8 cellular contexts compared by ENCODE assay signal in genomic region chr10:97648557-97649404, GRCh38. TPM values are rescaled to one million over a fixed set of nuclear protein-coding genes. Genes with fewer than 3 reads are reported as not detected.
DNase-seq lines count a peak whose midpoint lies in the region; ATAC-seq and TF ChIP-seq lines count a peak whose summit lies in the region.

No MANE protein-coding gene starts in this region.

- intact Hi-C loops in CD14-positive monocyte (cut with micrococcal nuclease) (loop anchor here in 1 of 2 donors (5.0 kb wide), 1 partner anchor 106 kb away; no protein-coding TSS in a partner anchor), activated B cell treated with CpG ODN at 0.5 μM for 24 hours (cut with micrococcal nuclease) (loop anchor here (1.0 to 10.0 kb wide), 2 partner anchors 8 to 486 kb away; partner anchors contain the start of genes PI4K2A and R3HCC1L)
- intact Hi-C loops in naive thymus-derived CD4-positive, alpha-beta T cell (cut with micrococcal nuclease) = loop anchor here (1.0 kb wide), 1 partner anchor 8 kb away; the partner anchor contains the start of gene PI4K2A (in 2 of the 2)

- CTCF ChIA-PET in activated B cell treated with CpG ODN at 0.5 μM for 24 hours (lab: Charles Lee) (no interaction called here), HEK293T (lab: Yijun Ruan, JAX) (interaction anchor here (0.6 to 0.7 kb wide), 2 partner anchors 39 to 114 kb away, joined by 3 read pairs; no protein-coding TSS in a partner anchor)
- CTCF ChIA-PET in naive thymus-derived CD4-positive, alpha-beta T cell (lab: Charles Lee) = interaction anchor here (0.5 to 0.9 kb wide), 2 partner anchors 8 to 22 kb away, joined by 3 to 6 read pairs; no protein-coding TSS in a partner anchor

- H3K9me3 ChIP-seq in naive thymus-derived CD4-positive, alpha-beta T cell (ENCODE audit: control insufficient read depth in 2 of 3, low read length in 3 of 3) = no peaks in the 10 kb centered on the region

- peak overlapping the region; percentile 89 to 97 (median 95) for H3K27ac Mint-ChIP-seq in CD14-positive monocyte
- H3K27ac Mint-ChIP-seq in activated B cell treated with CpG ODN at 0.5 μM for 24 hours = peak overlapping the region; percentile 76
- peak overlapping the region in 6 of 9 donors; percentile 38 to 58 (median 50) for H3K27ac Mint-ChIP-seq in naive thymus-derived CD4-positive, alpha-beta T cell

- no peaks in the 10 kb centered on the region for H3K27me3 ChIP-seq in naive thymus-derived CD4-positive, alpha-beta T cell (ENCODE audit: control insufficient read depth in 2 of 2, insufficient read depth in 2 of 2, low read length in 2 of 2)

- H3K27ac ChIP-seq in epithelial cell of prostate = peak overlapping the region; percentile 99
- H3K27ac ChIP-seq in naive thymus-derived CD4-positive, alpha-beta T cell (ENCODE audit: low read depth, low read length) = no peak overlapping the region

- peaks cover 0 to 33% (median 11%) of the 10 kb centered on the region in 3 experiments for H3K36me3 ChIP-seq in naive thymus-derived CD4-positive, alpha-beta T cell (ENCODE audit: control insufficient read depth in 2 of 3, insufficient read depth in 3 of 3, low read length in 3 of 3)

- POLR2A ChIA-PET in activated B cell treated with CpG ODN at 0.5 μM for 24 hours (lab: Charles Lee) = interaction anchor here (1.0 kb wide), 1 partner anchor 8 kb away, joined by 7 read pairs; the partner anchor contains the start of gene PI4K2A
- POLR2A ChIA-PET in naive thymus-derived CD4-positive, alpha-beta T cell (lab: Charles Lee) = no interaction called here
- POLR2A ChIA-PET in HEK293T (lab: Yijun Ruan, JAX) = interaction anchor here (1.4 kb wide), 1 partner anchor 8 kb away, joined by 7 read pairs; the partner anchor contains the start of gene PI4K2A

- no peaks in the 10 kb centered on the region for H3K27me3 Mint-ChIP-seq in CD14-positive monocyte (ENCODE audit: low read depth in 3 of 3)
- no peaks in the 10 kb centered on the region for H3K27me3 Mint-ChIP-seq in activated B cell treated with CpG ODN at 0.5 μM for 24 hours
- H3K27me3 Mint-ChIP-seq in naive thymus-derived CD4-positive, alpha-beta T cell = no peaks in the 10 kb centered on the region

- no peak overlapping the region for H3K4me3 ChIP-seq in naive thymus-derived CD4-positive, alpha-beta T cell (ENCODE audit: low read length)

- H3K4me3 Mint-ChIP-seq in CD14-positive monocyte = peak overlapping the region; percentile 28 to 45
- peak overlapping the region; percentile 25 for H3K4me3 Mint-ChIP-seq in activated B cell treated with CpG ODN at 0.5 μM for 24 hours
- peak overlapping the region in 4 of 10 donors; percentile 1 to 48 (median 12) for H3K4me3 Mint-ChIP-seq in naive thymus-derived CD4-positive, alpha-beta T cell

- H3K36me3 Mint-ChIP-seq in CD14-positive monocyte (peaks cover 57 to 58% of the 10 kb centered on the region in 2 donors), activated B cell treated with CpG ODN at 0.5 μM for 24 hours (ENCODE audit: low read depth) (peaks cover 49% of the 10 kb centered on the region)
- peaks cover 0 to 30% (median 16%) of the 10 kb centered on the region in 5 donors for H3K36me3 Mint-ChIP-seq in naive thymus-derived CD4-positive, alpha-beta T cell

- no peak for TF ChIP-seq CTCF in CD14-positive monocyte (IDR thresholded peaks at IDR 0.05)
- TF ChIP-seq CTCF in activated B cell treated with CpG ODN at 0.5 μM for 24 hours (IDR thresholded peaks at IDR 0.05) = no peak

- H3K4me1 Mint-ChIP-seq in CD14-positive monocyte = peaks cover 47% of the 10 kb centered on the region
- H3K4me1 Mint-ChIP-seq in activated B cell treated with CpG ODN at 0.5 μM for 24 hours = peaks cover 16% of the 10 kb centered on the region
- peaks cover 8 to 27% (median 21%) of the 10 kb centered on the region in 7 donors for H3K4me1 Mint-ChIP-seq in naive thymus-derived CD4-positive, alpha-beta T cell

- ATAC-seq in GM19455 (IDR thresholded peaks at IDR 0.05; ENCODE audit: unreplicated experiment) (peak; percentile 85), HG03565 (IDR thresholded peaks at IDR 0.05; ENCODE audit: unreplicated experiment) (peak; percentile 92), activated B cell treated with CpG ODN at 0.5 μM for 24 hours (ENCODE audit: low read depth) (peak; percentile 97)
- ATAC-seq in naive thymus-derived CD4-positive, alpha-beta T cell = peak; percentile 96

- peaks cover 10 to 12% of the 10 kb centered on the region in 2 donors for H3K4me1 ChIP-seq in naive thymus-derived CD4-positive, alpha-beta T cell (ENCODE audit: control insufficient read depth in 2 of 2, insufficient read depth in 2 of 2, low read length in 2 of 2)

- DNase-seq in CD14-positive monocyte (ENCODE audit: low spot score) (peak; percentile 82), activated B cell treated with CpG ODN at 0.5 μM for 24 hours (no peak), epithelial cell of prostate (ENCODE audit: low read depth, low spot score) (peak; percentile 73), HEK293T (ENCODE audit: extremely low spot score) (no peak), NCI-H2227 treated with DMSO at 0.1 percent for 48 hours (lab: John Stamatoyannopoulos, UW) (no peak)
- peak in 2 of 9 donors; percentile 4 to 40 for DNase-seq in naive thymus-derived CD4-positive, alpha-beta T cell

- H3K9me3 Mint-ChIP-seq in CD14-positive monocyte (no peaks in the 10 kb centered on the region), activated B cell treated with CpG ODN at 0.5 μM for 24 hours (no peaks in the 10 kb centered on the region)
- H3K9me3 Mint-ChIP-seq in naive thymus-derived CD4-positive, alpha-beta T cell = no peaks in the 10 kb centered on the region

TF ChIP-seq in HEK293T, 16 proteins besides CTCF, POLR2A, EP300 and RAD21:
- no peak for TF ChIP-seq FOXA1 (IDR thresholded peaks at IDR 0.05)
- no peak for TF ChIP-seq LEF1 (IDR thresholded peaks at IDR 0.05; ENCODE audit: borderline replicate concordance)
- TF ChIP-seq CTBP1 (IDR thresholded peaks at IDR 0.05; ENCODE audit: borderline replicate concordance) = no peak
- no peak for TF ChIP-seq PKNOX1 (IDR thresholded peaks at IDR 0.05)
- no peak for TF ChIP-seq L3MBTL2 (conservative IDR thresholded peaks at IDR 0.05)
- no peak for TF ChIP-seq ELF4 (IDR thresholded peaks at IDR 0.05)
- TF ChIP-seq SUZ12 (IDR thresholded peaks at IDR 0.05) = no peak
- TF ChIP-seq NFRKB (IDR thresholded peaks at IDR 0.05) = no peak
- TF ChIP-seq BHLHE40 (IDR thresholded peaks at IDR 0.05; ENCODE audit: borderline replicate concordance) = no peak
- no peak for TF ChIP-seq HDGF (IDR thresholded peaks at IDR 0.05; ENCODE audit: borderline replicate concordance)
TF ChIP-seq in HEK293T: peak in this region for 0.

RNA-seq across cellular contexts. Expression of gene PI4K2A, which starts 8.3 kb away (rescaled TPM):
- polyA plus RNA-seq in CD14-positive monocyte = 1 to 10 TPM; 5.8 to 6.7 TPM
- 15.0 and 15.1 TPM in 2 replicates for total RNA-seq in activated B cell treated with CpG ODN at 0.5 μM for 24 hours
- 10 to 100 TPM in 4 of 5 experiments, 1 to 10 TPM in 1; 9.0 to 33.8 (median 11.0) TPM for total RNA-seq in naive thymus-derived CD4-positive, alpha-beta T cell
- polyA plus RNA-seq in naive thymus-derived CD4-positive, alpha-beta T cell = 1 to 10 TPM; 5.5 to 8.7 TPM

RNA-seq across cellular contexts. Expression of gene MORN4, which starts 15.5 kb away (rescaled TPM):
- polyA plus RNA-seq in CD14-positive monocyte = not detected
- 1.5 and 2.9 TPM in 2 replicates for total RNA-seq in activated B cell treated with CpG ODN at 0.5 μM for 24 hours
- 1 to 10 TPM in 4 of 5 experiments, under 1 TPM in 1; 0.78 to 4.1 (median 1.5) TPM for total RNA-seq in naive thymus-derived CD4-positive, alpha-beta T cell
- polyA plus RNA-seq in naive thymus-derived CD4-positive, alpha-beta T cell = 1 to 10 TPM; 1.3 to 5.9 TPM

RNA-seq across cellular contexts. Expression of gene AVPI1, which starts 38.3 kb away (rescaled TPM):
- 1 to 10 TPM; 2.0 to 2.9 TPM for polyA plus RNA-seq in CD14-positive monocyte
- 0.51 and 1.2 TPM in 2 replicates for total RNA-seq in activated B cell treated with CpG ODN at 0.5 μM for 24 hours
- total RNA-seq in naive thymus-derived CD4-positive, alpha-beta T cell = 10 to 100 TPM in 1 of 5 experiments, 1 to 10 TPM in 3, under 1 TPM in 1; 0.65 to 10.6 (median 2.5) TPM
- 1 to 10 TPM; 1.4 to 1.9 TPM for polyA plus RNA-seq in naive thymus-derived CD4-positive, alpha-beta T cell

RNA-seq across cellular contexts. Expression of gene C10orf62, which starts 59.3 kb away (rescaled TPM):
- not detected for polyA plus RNA-seq in CD14-positive monocyte
- not detected in 2 replicates for total RNA-seq in activated B cell treated with CpG ODN at 0.5 μM for 24 hours
- not detected for total RNA-seq in naive thymus-derived CD4-positive, alpha-beta T cell
- polyA plus RNA-seq in naive thymus-derived CD4-positive, alpha-beta T cell = not detected

Comparison
In these comparisons a context has a peak if more than half of its experiments do, and no peak if none do; other contexts are left out.
1. DNase-seq: peak in CD14-positive monocyte (single experiment) and epithelial cell of prostate (single experiment); none in activated B cell treated with CpG ODN at 0.5 μM for 24 hours (single experiment), HEK293T (single experiment) and NCI-H2227 treated with DMSO at 0.1 percent for 48 hours (single experiment).
2. Peak in every context shown above with its lines, with median percentiles within 50 percentile points of each other: H3K27ac Mint-ChIP-seq and ATAC-seq.